1 cellular context compared by ENCODE assay signal in the genomic region with DNA sequence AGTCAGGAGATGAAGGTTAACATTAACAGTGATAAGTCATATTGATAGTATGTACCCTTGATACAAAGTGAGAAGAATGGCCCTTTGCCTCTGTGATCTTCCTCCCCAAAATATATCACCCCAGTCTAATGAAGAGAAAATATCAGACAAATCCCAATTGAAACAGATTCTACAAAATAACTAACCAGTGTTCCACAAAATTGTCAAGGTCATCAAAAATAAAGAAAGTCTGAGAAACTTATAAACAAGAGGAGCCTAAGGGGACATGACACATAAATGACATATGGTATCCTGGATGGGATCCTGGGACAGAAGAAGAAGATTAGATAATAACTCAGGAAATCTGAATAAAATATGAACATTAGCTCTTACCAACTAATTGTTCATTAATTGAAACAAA.
TF ChIP-seq lines count a peak whose summit lies in the region.

No MANE protein-coding gene starts in this region.

TF ChIP-seq in K562, 482 proteins besides CTCF, POLR2A, EP300 and RAD21 (continued from another document):
- TF ChIP-seq, protein P1, sequence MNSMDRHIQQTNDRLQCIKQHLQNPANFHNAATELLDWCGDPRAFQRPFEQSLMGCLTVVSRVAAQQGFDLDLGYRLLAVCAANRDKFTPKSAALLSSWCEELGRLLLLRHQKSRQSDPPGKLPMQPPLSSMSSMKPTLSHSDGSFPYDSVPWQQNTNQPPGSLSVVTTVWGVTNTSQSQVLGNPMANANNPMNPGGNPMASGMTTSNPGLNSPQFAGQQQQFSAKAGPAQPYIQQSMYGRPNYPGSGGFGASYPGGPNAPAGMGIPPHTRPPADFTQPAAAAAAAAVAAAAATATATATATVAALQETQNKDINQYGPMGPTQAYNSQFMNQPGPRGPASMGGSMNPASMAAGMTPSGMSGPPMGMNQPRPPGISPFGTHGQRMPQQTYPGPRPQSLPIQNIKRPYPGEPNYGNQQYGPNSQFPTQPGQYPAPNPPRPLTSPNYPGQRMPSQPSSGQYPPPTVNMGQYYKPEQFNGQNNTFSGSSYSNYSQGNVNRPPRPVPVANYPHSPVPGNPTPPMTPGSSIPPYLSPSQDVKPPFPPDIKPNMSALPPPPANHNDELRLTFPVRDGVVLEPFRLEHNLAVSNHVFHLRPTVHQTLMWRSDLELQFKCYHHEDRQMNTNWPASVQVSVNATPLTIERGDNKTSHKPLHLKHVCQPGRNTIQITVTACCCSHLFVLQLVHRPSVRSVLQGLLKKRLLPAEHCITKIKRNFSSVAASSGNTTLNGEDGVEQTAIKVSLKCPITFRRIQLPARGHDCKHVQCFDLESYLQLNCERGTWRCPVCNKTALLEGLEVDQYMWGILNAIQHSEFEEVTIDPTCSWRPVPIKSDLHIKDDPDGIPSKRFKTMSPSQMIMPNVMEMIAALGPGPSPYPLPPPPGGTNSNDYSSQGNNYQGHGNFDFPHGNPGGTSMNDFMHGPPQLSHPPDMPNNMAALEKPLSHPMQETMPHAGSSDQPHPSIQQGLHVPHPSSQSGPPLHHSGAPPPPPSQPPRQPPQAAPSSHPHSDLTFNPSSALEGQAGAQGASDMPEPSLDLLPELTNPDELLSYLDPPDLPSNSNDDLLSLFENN (IDR thresholded peaks at IDR 0.05; ENCODE audit: low read depth in 2 of 2, low read length in 2 of 2) = no peak
- TF ChIP-seq ZNF57 (CRISPR knock-in tag; IDR thresholded peaks at IDR 0.05) = no peak
- no peak for TF ChIP-seq CBX2 (IDR thresholded peaks at IDR 0.05; ENCODE audit: insufficient read depth, low read length, poor library complexity, severe bottlenecking)
- TF ChIP-seq, protein P2, sequence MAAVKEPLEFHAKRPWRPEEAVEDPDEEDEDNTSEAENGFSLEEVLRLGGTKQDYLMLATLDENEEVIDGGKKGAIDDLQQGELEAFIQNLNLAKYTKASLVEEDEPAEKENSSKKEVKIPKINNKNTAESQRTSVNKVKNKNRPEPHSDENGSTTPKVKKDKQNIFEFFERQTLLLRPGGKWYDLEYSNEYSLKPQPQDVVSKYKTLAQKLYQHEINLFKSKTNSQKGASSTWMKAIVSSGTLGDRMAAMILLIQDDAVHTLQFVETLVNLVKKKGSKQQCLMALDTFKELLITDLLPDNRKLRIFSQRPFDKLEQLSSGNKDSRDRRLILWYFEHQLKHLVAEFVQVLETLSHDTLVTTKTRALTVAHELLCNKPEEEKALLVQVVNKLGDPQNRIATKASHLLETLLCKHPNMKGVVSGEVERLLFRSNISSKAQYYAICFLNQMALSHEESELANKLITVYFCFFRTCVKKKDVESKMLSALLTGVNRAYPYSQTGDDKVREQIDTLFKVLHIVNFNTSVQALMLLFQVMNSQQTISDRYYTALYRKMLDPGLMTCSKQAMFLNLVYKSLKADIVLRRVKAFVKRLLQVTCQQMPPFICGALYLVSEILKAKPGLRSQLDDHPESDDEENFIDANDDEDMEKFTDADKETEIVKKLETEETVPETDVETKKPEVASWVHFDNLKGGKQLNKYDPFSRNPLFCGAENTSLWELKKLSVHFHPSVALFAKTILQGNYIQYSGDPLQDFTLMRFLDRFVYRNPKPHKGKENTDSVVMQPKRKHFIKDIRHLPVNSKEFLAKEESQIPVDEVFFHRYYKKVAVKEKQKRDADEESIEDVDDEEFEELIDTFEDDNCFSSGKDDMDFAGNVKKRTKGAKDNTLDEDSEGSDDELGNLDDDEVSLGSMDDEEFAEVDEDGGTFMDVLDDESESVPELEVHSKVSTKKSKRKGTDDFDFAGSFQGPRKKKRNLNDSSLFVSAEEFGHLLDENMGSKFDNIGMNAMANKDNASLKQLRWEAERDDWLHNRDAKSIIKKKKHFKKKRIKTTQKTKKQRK (IDR thresholded peaks at IDR 0.05; ENCODE audit: borderline replicate concordance, low read depth, low read length) = no peak
